Comparison of ENCODE assay signal across 8 cellular contexts in genomic region chr15:74995182-74995778, GRCh38. TPM values are rescaled to one million over a fixed set of nuclear protein-coding genes. Genes with fewer than 3 reads are reported as not detected.
DNase-seq lines count a peak whose midpoint lies in the region; ATAC-seq and TF ChIP-seq lines count a peak whose summit lies in the region.

SCAMP5 (plus strand) TSS chr15:74995563; CDS start chr15:75011840, 16,277 bp downstream.

- H3K9me3 Mint-ChIP-seq in activated T-cell treated with anti-CD3 and anti-CD28 coated beads, Interleukin-2, amount 50 U/mL, for 4 hours = no peaks in the 10 kb centered on the region

- H3K4me1 Mint-ChIP-seq in activated T-cell treated with anti-CD3 and anti-CD28 coated beads, Interleukin-2, amount 50 U/mL, for 4 hours (ENCODE audit: low read depth) = peaks cover 16% of the 10 kb centered on the region

- H3F3A ChIP-seq in PC-9 (ENCODE audit: insufficient read depth, low read depth) = no peaks in the 10 kb centered on the region

- CTCF ChIA-PET in PC-9 (lab: Charles Lee) = interaction anchor here (0.5 kb wide), 1 partner anchor 343 kb away, joined by 4 read pairs; no protein-coding TSS in a partner anchor

- BruUV-seq in PC-9 (replicated peaks; lab: Mats Ljungman, UMichigan) = no TSS peak

- H3K9me2 ChIP-seq in PC-9 (ENCODE audit: insufficient read depth) = no peaks in the 10 kb centered on the region

- no peaks in the 10 kb centered on the region for H3K9me3 ChIP-seq in PC-9 (ENCODE audit: insufficient read depth, low read depth)
- H3K9me3 ChIP-seq in esophagus (ENCODE audit: control insufficient read depth in 2 of 2, insufficient read depth in 1 of 2, low read depth in 1 of 2, low read length in 1 of 2) = no peaks in the 10 kb centered on the region
- no peaks in the 10 kb centered on the region for H3K9me3 ChIP-seq in mucosa of descending colon

- H3K27me3 ChIP-seq in PC-9 (ENCODE audit: insufficient read depth, low read depth) (peaks cover 20% of the 10 kb centered on the region), esophagus (ENCODE audit: control insufficient read depth in 1 of 2, insufficient read depth in 2 of 2, low read length in 2 of 2) (no peaks in the 10 kb centered on the region)

- TF ChIP-seq CTCF in PC-9 (conservative IDR thresholded peaks at IDR 0.05) (no peak), mucosa of descending colon (IDR thresholded peaks at IDR 0.05) (no peak)

- H3K4me3 ChIP-seq in PC-9 = peak within 1 kb of the TSS; percentile 99
- peak within 1 kb of the TSS; percentile 58 to 62 for H3K4me3 ChIP-seq in esophagus (ENCODE audit: low read depth in 1 of 2, low read length in 2 of 2)
- H3K4me3 ChIP-seq in mucosa of descending colon = peak within 1 kb of the TSS; percentile 30

- 1% methylated on average over 49 to 58 of the region's 58 CpGs for WGBS in esophagus, 2 donors

- peak; percentile 78 for ATAC-seq in GM19372 (IDR thresholded peaks at IDR 0.05; ENCODE audit: low read depth, unreplicated experiment)
- ATAC-seq in activated T-cell treated with anti-CD3 and anti-CD28 coated beads, Interleukin-2, amount 50 U/mL, for 4 hours = peak; percentile 98
- peak; percentile 98 for ATAC-seq in mucosa of descending colon

- peaks cover 10% of the 10 kb centered on the region for H3K79me2 ChIP-seq in PC-9 (ENCODE audit: low read depth)

- DNase-seq in Ammon's horn (ENCODE audit: low spot score) (peak; percentile 96), KBM-7 (peak; percentile 97), PC-9 (peak; percentile 84 to 91), mucosa of descending colon (peak; percentile 93 to 98 (median 95))
- peak; percentile 86 for DNase-seq in activated T-cell treated with anti-CD3 and anti-CD28 coated beads, Interleukin-2, amount 50 U/mL, for 4 hours
- peak; percentile 70 to 76 for DNase-seq in stimulated activated CD8-positive, alpha-beta memory T cell treated with anti-CD3 and anti-CD28 coated beads, Interleukin-2, amount 100 ng/mL, for 1 hour (ENCODE audit: low read depth in 2 of 2)

- in situ Hi-C loops in KBM-7 (cut with MboI; ENCODE audit: low pct_unique_long_range_greater_than_20kb, low sequenced_read_pairs) = no loop called here

- H2AFZ ChIP-seq in PC-9 = peak within 1 kb of the TSS; percentile 90

- H3K27me3 Mint-ChIP-seq in activated T-cell treated with anti-CD3 and anti-CD28 coated beads, Interleukin-2, amount 50 U/mL, for 4 hours (ENCODE audit: low read depth) = peaks cover 29% of the 10 kb centered on the region

- no peak within 1 kb of the TSS for H3K27ac ChIP-seq in PC-9
- no peak within 1 kb of the TSS for H3K27ac ChIP-seq in esophagus (ENCODE audit: low read depth in 2 of 2, low read length in 1 of 2)

- H3K4me3 Mint-ChIP-seq in activated T-cell treated with anti-CD3 and anti-CD28 coated beads, Interleukin-2, amount 50 U/mL, for 4 hours = peak within 1 kb of the TSS; percentile 91

- POLR2A ChIA-PET in PC-9 (lab: Charles Lee; ENCODE audit: unreplicated experiment) = interaction anchor here (0.6 to 0.7 kb wide), 3 partner anchors 28 to 276 kb away, joined by 3 to 6 read pairs (median 3); partner anchors contain the start of gene PPCDC

- no peaks in the 10 kb centered on the region for H3K36me3 ChIP-seq in PC-9 (ENCODE audit: low read depth)
- no peaks in the 10 kb centered on the region for H3K36me3 ChIP-seq in esophagus (ENCODE audit: control insufficient read depth in 2 of 2, insufficient read depth in 2 of 2, low read length in 1 of 2)
- H3K36me3 ChIP-seq in mucosa of descending colon (ENCODE audit: low read depth) = no peaks in the 10 kb centered on the region

- H3K4me1 ChIP-seq in PC-9 (replicated peaks; ENCODE audit: insufficient read depth) = peaks cover 8% of the 10 kb centered on the region
- peaks cover 6 to 9% of the 10 kb centered on the region in 2 donors for H3K4me1 ChIP-seq in esophagus (ENCODE audit: control insufficient read depth in 2 of 2, insufficient read depth in 2 of 2, low read length in 1 of 2)
- peaks cover 11% of the 10 kb centered on the region for H3K4me1 ChIP-seq in mucosa of descending colon (ENCODE audit: low read depth)

- H4K20me1 ChIP-seq in PC-9 (ENCODE audit: insufficient read depth) = no peaks in the 10 kb centered on the region

- H3K4me2 ChIP-seq in PC-9 = peak within 1 kb of the TSS; percentile 95

- no peaks in the 10 kb centered on the region for H3K36me3 Mint-ChIP-seq in activated T-cell treated with anti-CD3 and anti-CD28 coated beads, Interleukin-2, amount 50 U/mL, for 4 hours (ENCODE audit: insufficient read depth)

- intact Hi-C loops in PC-9 (cut with micrococcal nuclease; ENCODE audit: unreplicated experiment) (no loop called here), mucosa of descending colon (cut with DNase I, micrococcal nuclease) (no loop called here)

RNA-seq across cellular contexts. Expression of gene SCAMP5, which starts in this region (rescaled TPM):
- total RNA-seq in PC-9 (2021) (17.9 and 19.7 TPM in 2 replicates), mucosa of descending colon (10 to 100 TPM in 1 of 3 donors, 1 to 10 TPM in 2; 7.3 to 10.8 (median 7.4) TPM)
- 1 to 10 TPM in 2 of 3 donors, under 1 TPM in 1; 0.90 to 6.7 (median 1.8) TPM for total RNA-seq in activated T-cell treated with anti-CD3 and anti-CD28 coated beads, Interleukin-2, amount 50 U/mL, for 4 hours
- under 1 TPM; 0.24 to 0.41 TPM for polyA plus RNA-seq in esophagus

Comparison
In these comparisons a context has a peak if more than half of its experiments do, and no peak if none do; other contexts are left out.
1. H3K4me3 ChIP-seq: peak in every context shown above with its lines; median percentile 99 in PC-9; 60 in esophagus; 30 in mucosa of descending colon.